1 cellular context compared by ENCODE assay signal in genomic region chr12:112096070-112096469, GRCh38.
TF ChIP-seq lines count a peak whose summit lies in the region.

No MANE protein-coding gene starts in this region.

TF ChIP-seq in HCT116, 20 proteins besides CTCF, POLR2A, EP300 and RAD21 (continued from another document):
- TF ChIP-seq CEBPB (IDR thresholded peaks at IDR 0.05; ENCODE audit: low read depth) (no peak), ATF3 (IDR thresholded peaks at IDR 0.05) (no peak), MAX (IDR thresholded peaks at IDR 0.05) (no peak), ZFX (IDR thresholded peaks at IDR 0.05) (no peak), YY1 (IDR thresholded peaks at IDR 0.05; ENCODE audit: extremely low read depth, insufficient replicate concordance, low read depth, low read length) (no peak), SRF (IDR thresholded peaks at IDR 0.05; ENCODE audit: low read depth) (no peak), SIN3A (IDR thresholded peaks at IDR 0.05; ENCODE audit: low read depth) (no peak), JUND (IDR thresholded peaks at IDR 0.05) (no peak), REST (IDR thresholded peaks at IDR 0.05; ENCODE audit: low read depth) (no peak), EGR1 (IDR thresholded peaks at IDR 0.05; ENCODE audit: low read depth) (no peak), ZNF274 (IDR thresholded peaks at IDR 0.05; ENCODE audit: low read depth, low read length) (no peak), TCF7L2 (IDR thresholded peaks at IDR 0.05; ENCODE audit: borderline replicate concordance, extremely low read depth, insufficient read depth, insufficient read length) (no peak), POLR2AphosphoS5 (IDR thresholded peaks at IDR 0.05; ENCODE audit: low read depth, low read length) (no peak), EZH2phosphoT487 (IDR thresholded peaks at IDR 0.05; ENCODE audit: borderline replicate concordance) (no peak), EZH2 (IDR thresholded peaks at IDR 0.05) (no peak), FOSL1 (IDR thresholded peaks at IDR 0.05; ENCODE audit: low read depth) (no peak), SP1 (IDR thresholded peaks at IDR 0.05; ENCODE audit: low read depth) (no peak), ELF1 (IDR thresholded peaks at IDR 0.05; ENCODE audit: borderline replicate concordance, low read depth) (no peak), ZBTB33 (IDR thresholded peaks at IDR 0.05; ENCODE audit: extremely low read depth, insufficient replicate concordance, low read length) (no peak)
